ENCODE assay signal across 15 cellular contexts in the genomic region with DNA sequence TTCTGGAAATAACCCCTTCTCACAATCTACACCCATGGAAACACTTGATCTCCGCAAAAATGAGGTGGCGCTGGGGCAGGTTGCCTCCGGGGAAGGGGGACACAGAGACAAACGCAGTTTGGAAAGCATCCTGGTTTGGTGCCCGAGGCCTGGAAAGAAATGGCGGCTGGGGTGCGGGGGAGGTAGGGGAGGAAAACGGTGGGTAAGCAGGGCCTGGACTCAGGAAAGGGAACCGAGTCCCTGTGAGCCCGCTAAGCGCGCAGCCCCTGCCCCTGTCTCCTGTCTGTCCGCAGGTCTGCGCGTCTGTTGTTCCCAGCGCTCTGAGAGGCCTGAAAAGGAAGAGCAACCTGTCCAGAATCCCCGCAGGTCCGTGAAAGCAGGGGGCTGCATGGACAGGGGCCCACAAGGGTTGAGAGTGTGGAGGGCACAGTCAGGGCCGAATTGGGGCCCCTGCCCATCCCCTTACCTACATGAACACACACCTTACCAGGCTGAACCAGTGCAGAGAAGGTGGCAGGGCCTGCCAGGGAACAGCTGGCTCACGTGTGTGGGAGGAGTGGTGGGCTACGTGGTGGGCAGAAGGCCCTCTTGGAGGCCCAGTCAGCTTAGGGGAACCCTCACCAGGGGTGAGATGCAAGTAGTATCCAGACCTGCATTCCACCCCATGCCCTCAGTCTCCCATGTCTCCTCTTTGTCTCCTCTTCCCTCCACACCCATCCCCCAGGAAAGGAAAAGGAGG. TPM values are rescaled to one million over a fixed set of nuclear protein-coding genes. Genes with fewer than 3 reads are reported as not detected.
DNase-seq lines count a peak whose midpoint lies in the region; TF ChIP-seq lines count a peak whose summit lies in the region.
"Not testable (repeated sequence)": the region's sequence is repeated elsewhere in the genome, so short reads cannot be mapped to it uniquely, and the experiment has no call there.
"Had no signal": no experiment of that assay in that cellular context is flagged by ENCODE, and none has a peak within 500 bp of the region (broad histone marks: within the 10 kb centered on the region; RNA-seq: fewer than 3 reads in every experiment).

No MANE protein-coding gene starts in this region.

- not testable (repeated sequence) for H3K4me1 Mint-ChIP-seq in activated naive CD4-positive, alpha-beta T cell treated with anti-CD3 and anti-CD28 coated beads for 36 hours (ENCODE audit: low read depth); chondrocyte (ENCODE audit: low read depth); mesothelial cell of epicardium

- not testable (repeated sequence) for H3K9me3 Mint-ChIP-seq in activated naive CD4-positive, alpha-beta T cell treated with anti-CD3 and anti-CD28 coated beads for 36 hours; chondrocyte (ENCODE audit: low read depth)
- peaks cover 32% of the 10 kb centered on the region for H3K9me3 Mint-ChIP-seq in mesothelial cell of epicardium

- not testable (repeated sequence) for H3K36me3 ChIP-seq in HUES48 (ENCODE audit: control insufficient read depth, insufficient read depth, low read length); hepatocyte (replicated peaks; ENCODE audit: insufficient read depth, low read depth); parathyroid adenoma (ENCODE audit: control insufficient read depth, insufficient read depth, low read length); testis (ENCODE audit: low read depth, missing control alignments)

- peaks cover 31% of the 10 kb centered on the region for H3K27me3 ChIP-seq in HUES48 (ENCODE audit: control insufficient read depth, insufficient read depth, low read length)
- not testable (repeated sequence) for H3K27me3 ChIP-seq in hepatocyte; parathyroid adenoma (ENCODE audit: control insufficient read depth, insufficient read depth, low read length); testis

- not testable (repeated sequence) for TF ChIP-seq POLR2A in testis (IDR thresholded peaks at IDR 0.05)

- H4K20me1 ChIP-seq in hepatocyte (ENCODE audit: insufficient read depth, poor library complexity, severe bottlenecking): not testable (repeated sequence)

- CTCF ChIA-PET in activated naive CD4-positive, alpha-beta T cell treated with anti-CD3 and anti-CD28 coated beads for 36 hours (lab: Charles Lee): not testable (repeated sequence)

- H3K4me1 ChIP-seq in HUES48 (ENCODE audit: control insufficient read depth, insufficient read depth, low read length); hepatocyte (ENCODE audit: insufficient read depth); parathyroid adenoma; testis: not testable (repeated sequence)

- WGBS in hepatocyte (ENCODE audit: low lambda C conversion rate, missing lambda C conversion rate): 61% methylated on average over 17 of the region's 21 CpGs
- WGBS in testis, 2 donors: 4 to 10% methylated on average over 9 to 11 of the region's 21 CpGs

- not testable (repeated sequence) for TF ChIP-seq CTCF in chondrocyte (IDR thresholded peaks at IDR 0.05); hepatocyte (IDR thresholded peaks at IDR 0.05; ENCODE audit: poor library complexity); mesothelial cell of epicardium (IDR thresholded peaks at IDR 0.05; ENCODE audit: unreplicated experiment); parathyroid adenoma (IDR thresholded peaks at IDR 0.05); testis (IDR thresholded peaks at IDR 0.05)

- not testable (repeated sequence) for H3K27ac ChIP-seq in HUES48 (ENCODE audit: low read depth, low read length); hepatocyte
- H3K27ac ChIP-seq in parathyroid adenoma: peak overlapping the region; percentile 70
- H3K27ac ChIP-seq in testis: peak overlapping the region; percentile 65 to 68

- H3K9ac ChIP-seq in HUES48 (ENCODE audit: low read depth, low read length); parathyroid adenoma: not testable (repeated sequence)

- H3K79me2 ChIP-seq in hepatocyte, parathyroid adenoma: not testable (repeated sequence)

- not testable (repeated sequence) for H2AFZ ChIP-seq in hepatocyte
- H2AFZ ChIP-seq in parathyroid adenoma: peak overlapping the region; percentile 50

- H3K27me3 Mint-ChIP-seq in activated naive CD4-positive, alpha-beta T cell treated with anti-CD3 and anti-CD28 coated beads for 36 hours (ENCODE audit: low read depth): peaks cover 19% of the 10 kb centered on the region
- H3K27me3 Mint-ChIP-seq in chondrocyte (ENCODE audit: low read depth) (peaks cover 21% of the 10 kb centered on the region), mesothelial cell of epicardium (ENCODE audit: low read depth) (peaks cover 46% of the 10 kb centered on the region)

- H3K36me3 Mint-ChIP-seq in activated naive CD4-positive, alpha-beta T cell treated with anti-CD3 and anti-CD28 coated beads for 36 hours (ENCODE audit: low read depth); chondrocyte (ENCODE audit: low read depth); mesothelial cell of epicardium: not testable (repeated sequence)

- not testable (repeated sequence) for H3K27ac Mint-ChIP-seq in activated naive CD4-positive, alpha-beta T cell treated with anti-CD3 and anti-CD28 coated beads for 36 hours; chondrocyte (ENCODE audit: unreplicated experiment); mesothelial cell of epicardium

- H3K4me3 Mint-ChIP-seq in activated naive CD4-positive, alpha-beta T cell treated with anti-CD3 and anti-CD28 coated beads for 36 hours: peak overlapping the region; percentile 32
- H3K4me3 Mint-ChIP-seq in chondrocyte (ENCODE audit: unreplicated experiment) (peak overlapping the region; percentile 20), mesothelial cell of epicardium (peak overlapping the region; percentile 31)

- H3K9me2 ChIP-seq in hepatocyte (replicated peaks; ENCODE audit: insufficient read depth): not testable (repeated sequence)

- intact Hi-C loops in activated naive CD4-positive, alpha-beta T cell treated with anti-CD3 and anti-CD28 coated beads for 36 hours (cut with micrococcal nuclease): loop anchor here (10.0 kb wide), 1 partner anchor 779 kb away; no protein-coding TSS in a partner anchor
- intact Hi-C loops in testis (cut with DNase I; ENCODE audit: low total_unique reads): not testable (repeated sequence)

- peak overlapping the region; percentile 57 for H3K4me3 ChIP-seq in HUES48 (ENCODE audit: low read depth, low read length)
- H3K4me3 ChIP-seq in hepatocyte: not testable (repeated sequence)
- peak overlapping the region; percentile 27 for H3K4me3 ChIP-seq in parathyroid adenoma (ENCODE audit: low read depth, low read length)
- peak overlapping the region; percentile 2 to 58 for H3K4me3 ChIP-seq in testis

- H3K4me2 ChIP-seq in hepatocyte: peak overlapping the region; percentile 67
- H3K4me2 ChIP-seq in parathyroid adenoma (ENCODE audit: low read length): peak overlapping the region; percentile 42

- not testable (repeated sequence) for DNase-seq in activated naive CD4-positive, alpha-beta T cell treated with anti-CD3 and anti-CD28 coated beads for 36 hours; chondrocyte (ENCODE audit: low spot score); hepatocyte (ENCODE audit: low spot score); mesothelial cell of epicardium (ENCODE audit: low spot score in 2 of 2, unreplicated experiment in 2 of 2); testis

- peaks cover 31% of the 10 kb centered on the region for H3K9me3 ChIP-seq in HUES48 (ENCODE audit: control insufficient read depth, insufficient read depth, low read length)
- not testable (repeated sequence) for H3K9me3 ChIP-seq in hepatocyte (ENCODE audit: low read depth); parathyroid adenoma (ENCODE audit: control insufficient read depth, low read length); testis

RNA-seq across cellular contexts. Expression of a gene that starts 0.8 kb away (rescaled TPM):
- total RNA-seq in activated naive CD4-positive, alpha-beta T cell treated with anti-CD3 and anti-CD28 coated beads for 36 hours: under 1 TPM; 0.81 to 0.84 TPM
- total RNA-seq in chondrocyte (not detected in 3 replicates), hepatocyte (2.8 and 3.9 TPM in 2 replicates), mesothelial cell of epicardium (0.80 to 1.4 TPM (median 1.4 TPM) in 3 replicates), testis (10 to 100 TPM; 52.0 to 63.0 TPM)
- polyA plus RNA-seq in hepatocyte (5.8 and 9.2 TPM in 2 replicates), testis (ENCODE audit: insufficient read depth, low read depth, low replicate concordance) (37.2 TPM)
- total RNA-seq: RPMI7951, SJSA1 had no signal
- polyA plus RNA-seq: CD14-positive monocyte, H1 had no signal

RNA-seq across cellular contexts. Expression of a gene that starts 16.0 kb away (rescaled TPM):
- not detected for total RNA-seq in activated naive CD4-positive, alpha-beta T cell treated with anti-CD3 and anti-CD28 coated beads for 36 hours
- total RNA-seq in chondrocyte: not detected in 3 replicates
- not detected in 2 replicates for total RNA-seq in hepatocyte
- polyA plus RNA-seq in hepatocyte: not detected in 2 replicates
- total RNA-seq in mesothelial cell of epicardium: not detected in 3 replicates
- total RNA-seq in testis: 10 to 100 TPM; 51.9 to 54.4 TPM
- polyA plus RNA-seq in testis (ENCODE audit: insufficient read depth, low read depth, low replicate concordance): 40.3 TPM
- total RNA-seq: activated CD8-positive, alpha-beta T cell treated with anti-CD3 and anti-CD28 coated beads for 36 hours; H1; kidney epithelial cell; lung; RPMI7951; SJSA1 had no signal
- polyA plus RNA-seq: CD14-positive monocyte, esophagus, H1, lung had no signal

RNA-seq across cellular contexts. Expression of a gene that starts 29.5 kb away (rescaled TPM):
- total RNA-seq in activated naive CD4-positive, alpha-beta T cell treated with anti-CD3 and anti-CD28 coated beads for 36 hours: 1 to 10 TPM; 6.6 to 7.2 TPM
- total RNA-seq in chondrocyte: 0.42 TPM in 1 of 3 replicates, not detected in the others
- 7.4 and 11.8 TPM in 2 replicates for total RNA-seq in hepatocyte
- polyA plus RNA-seq in hepatocyte: 14.2 and 14.3 TPM in 2 replicates
- total RNA-seq in mesothelial cell of epicardium: 0.36 TPM in 1 of 3 replicates, not detected in the others
- total RNA-seq in testis: 10 to 100 TPM; 20.7 to 29.4 TPM
- 18.6 TPM for polyA plus RNA-seq in testis (ENCODE audit: insufficient read depth, low read depth, low replicate concordance)
- total RNA-seq: SJSA1 had no signal
- polyA plus RNA-seq: CD14-positive monocyte had no signal

Comparison
In these comparisons a context has a peak if more than half of its experiments do, and no peak if none do; other contexts are left out.
1. RNA of a gene that starts 0.8 kb away (total RNA-seq): 52.0 to 63.0 TPM in testis; 2.8 to 3.9 TPM in hepatocyte, 0.81 to 0.84 TPM in activated naive CD4-positive, alpha-beta T cell treated with anti-CD3 and anti-CD28 coated beads for 36 hours, 0.80 to 1.4 TPM in mesothelial cell of epicardium and not detected in chondrocyte; every median in the first group is over 10 times any median in the second.
2. RNA of a gene that starts 16.0 kb away (total RNA-seq): 51.9 to 54.4 TPM in testis; not detected in chondrocyte, not detected in activated naive CD4-positive, alpha-beta T cell treated with anti-CD3 and anti-CD28 coated beads for 36 hours, not detected in hepatocyte and not detected in mesothelial cell of epicardium; every median in the first group is over 10 times any median in the second.
3. Peak in every context shown above with its lines, with median percentiles within 50 percentile points of each other: H3K4me3 Mint-ChIP-seq.